In the genomic region with DNA sequence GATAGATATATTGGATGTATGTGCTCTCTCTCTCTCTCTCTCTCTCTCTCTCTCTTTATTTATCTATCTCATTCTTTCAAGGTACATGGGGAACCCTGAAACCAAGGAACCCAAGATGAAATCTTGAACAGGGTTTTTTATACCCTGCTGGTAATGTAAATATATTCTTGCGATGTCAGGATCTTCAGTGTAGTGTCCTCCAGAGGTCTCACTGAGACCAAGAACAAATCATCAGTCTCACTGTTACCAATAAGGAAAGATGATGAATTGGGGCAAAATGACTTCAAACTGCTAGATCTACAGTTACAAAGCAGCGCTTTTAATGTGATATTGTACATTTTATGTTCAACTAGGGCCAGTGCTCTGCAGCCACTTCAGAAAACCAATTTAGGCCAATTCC, we compare ENCODE assay signal across 13 cellular contexts.
DNase-seq lines count a peak whose midpoint lies in the region; TF ChIP-seq lines count a peak whose summit lies in the region.
"Had no signal": no experiment of that assay in that cellular context is flagged by ENCODE, and none has a peak within 500 bp of the region (broad histone marks: within the 10 kb centered on the region; RNA-seq: fewer than 3 reads in every experiment).

No MANE protein-coding gene starts in this region.

- no peaks in the 10 kb centered on the region for H3F3A ChIP-seq in DOHH2 (ENCODE audit: control insufficient read depth, insufficient read depth)

- H4K20me1 ChIP-seq in DOHH2 (ENCODE audit: control insufficient read depth, insufficient read depth, low read depth, low read length), result no peaks in the 10 kb centered on the region
- H4K20me1 ChIP-seq in hepatocyte (ENCODE audit: insufficient read depth, poor library complexity, severe bottlenecking), result no peaks in the 10 kb centered on the region
- H4K20me1 ChIP-seq: BLaER1 treated with 17β-estradiol and CSF1 and Interleukin-3, amounts not matched to agents 10 nM and 100 nM had no signal

- H3K79me2 ChIP-seq in DOHH2 (ENCODE audit: control insufficient read depth, low read length), result no peaks in the 10 kb centered on the region
- no peaks in the 10 kb centered on the region for H3K79me2 ChIP-seq in hepatocyte

- in situ Hi-C loops in HAP-1 (cut with MboI; ENCODE audit: low sequenced_read_pairs), result no loop called here

- H3K4me2 ChIP-seq in DOHH2 (ENCODE audit: low read length), result no peak overlapping the region
- no peak overlapping the region for H3K4me2 ChIP-seq in hepatocyte
- H3K4me2 ChIP-seq: BLaER1 treated with 17β-estradiol and CSF1 and Interleukin-3, amounts not matched to agents 10 nM and 100 nM had no signal

- no peaks in the 10 kb centered on the region for H3K9me2 ChIP-seq in DOHH2 (replicated peaks; ENCODE audit: control insufficient read depth, low read length)
- H3K9me2 ChIP-seq in hepatocyte (replicated peaks; ENCODE audit: insufficient read depth), result no peaks in the 10 kb centered on the region

- H3K4me3 ChIP-seq in DOHH2 (ENCODE audit: low read length), result no peak overlapping the region
- H3K4me3 ChIP-seq in LNCaP clone FGC (ENCODE audit: low read depth, low read length), result no peak overlapping the region
- H3K4me3 ChIP-seq in neuron (ENCODE audit: low read length), result no peak overlapping the region
- no peak overlapping the region for H3K4me3 ChIP-seq in HAP-1
- H3K4me3 ChIP-seq in hepatocyte, result no peak overlapping the region
- H3K4me3 ChIP-seq: BLaER1 treated with 17β-estradiol and CSF1 and Interleukin-3, amounts not matched to agents 10 nM and 100 nM had no signal

- no peak overlapping the region for H3K27ac ChIP-seq in DOHH2 (ENCODE audit: low read depth, low read length)
- no peak overlapping the region for H3K27ac ChIP-seq in hepatocyte
- H3K27ac ChIP-seq: BLaER1 treated with 17β-estradiol and CSF1 and Interleukin-3, amounts not matched to agents 10 nM and 100 nM had no signal

- H3K36me3 ChIP-seq in DOHH2 (ENCODE audit: control insufficient read depth, low read length), result no peaks in the 10 kb centered on the region
- H3K36me3 ChIP-seq in neuron (ENCODE audit: insufficient read depth, low read length), result no peaks in the 10 kb centered on the region
- no peaks in the 10 kb centered on the region for H3K36me3 ChIP-seq in HAP-1 (replicated peaks)
- no peaks in the 10 kb centered on the region for H3K36me3 ChIP-seq in hepatocyte (replicated peaks; ENCODE audit: insufficient read depth, low read depth)
- H3K36me3 ChIP-seq: BLaER1 treated with 17β-estradiol and CSF1 and Interleukin-3, amounts not matched to agents 10 nM and 100 nM had no signal

- peak; percentile 16 for TF ChIP-seq CTCF in DOHH2 (IDR thresholded peaks at IDR 0.05; ENCODE audit: low read depth, low read length, poor library complexity, severe bottlenecking)
- TF ChIP-seq CTCF in LNCaP clone FGC (IDR thresholded peaks at IDR 0.05; ENCODE audit: control insufficient read depth, extremely low read depth, insufficient read depth), result peak; percentile 44
- no peak for TF ChIP-seq CTCF in hepatocyte (IDR thresholded peaks at IDR 0.05; ENCODE audit: poor library complexity)

- H3K27me3 ChIP-seq in DOHH2 (ENCODE audit: control insufficient read depth, low read length), result no peaks in the 10 kb centered on the region
- H3K27me3 ChIP-seq in neuron (ENCODE audit: insufficient read depth, low read length), result no peaks in the 10 kb centered on the region
- H3K27me3 ChIP-seq in HAP-1 (ENCODE audit: low read depth), result no peaks in the 10 kb centered on the region
- H3K27me3 ChIP-seq in hepatocyte, result no peaks in the 10 kb centered on the region
- H3K27me3 ChIP-seq: BLaER1 treated with 17β-estradiol and CSF1 and Interleukin-3, amounts not matched to agents 10 nM and 100 nM had no signal

- no peak for DNase-seq in LNCaP clone FGC (ENCODE audit: low read depth)
- peak; percentile 35 for DNase-seq in RPMI8226
- no peak for DNase-seq in HAP-1 (ENCODE audit: low spot score in 2 of 2)
- no peak for DNase-seq in hepatocyte (ENCODE audit: low spot score)
- DNase-seq in Kasumi-1 (lab: John Stamatoyannopoulos, UW), result no peak
- DNase-seq: DMS153, NCI-H1048, NCI-H345, NCI-H526 treated with DMSO at 0.1 percent for 48 hours, T-helper 9 cell had no signal

- 76% methylated on average over 2 of the region's 2 CpGs for WGBS in hepatocyte (ENCODE audit: low lambda C conversion rate, missing lambda C conversion rate)

- no peaks in the 10 kb centered on the region for H3K9me3 ChIP-seq in DOHH2 (ENCODE audit: control insufficient read depth, insufficient read depth, low read length)
- no peaks in the 10 kb centered on the region for H3K9me3 ChIP-seq in neuron (ENCODE audit: low read length)
- no peaks in the 10 kb centered on the region for H3K9me3 ChIP-seq in HAP-1
- H3K9me3 ChIP-seq in hepatocyte (ENCODE audit: low read depth), result no peaks in the 10 kb centered on the region
- H3K9me3 ChIP-seq: BLaER1 treated with 17β-estradiol and CSF1 and Interleukin-3, amounts not matched to agents 10 nM and 100 nM had no signal

- H3K4me1 ChIP-seq in DOHH2 (ENCODE audit: control insufficient read depth, low read length) (no peaks in the 10 kb centered on the region), neuron (ENCODE audit: insufficient read depth, low read length) (no peaks in the 10 kb centered on the region), HAP-1 (no peaks in the 10 kb centered on the region), hepatocyte (ENCODE audit: insufficient read depth) (no peaks in the 10 kb centered on the region)

- H2AFZ ChIP-seq in neuron (ENCODE audit: low read depth, low read length) (peak overlapping the region; percentile 10), hepatocyte (no peak overlapping the region)
